In genomic region chr12:120093336-120093591, GRCh38 we compare ENCODE assay signal across 20 cellular contexts. TPM values are rescaled to one million over a fixed set of nuclear protein-coding genes. Genes with fewer than 3 reads are reported as not detected.
DNase-seq lines count a peak whose midpoint lies in the region; ATAC-seq and TF ChIP-seq lines count a peak whose summit lies in the region.
"Had no signal": no experiment of that assay in that cellular context is flagged by ENCODE, and none has a peak within 500 bp of the region (broad histone marks: within the 10 kb centered on the region; RNA-seq: fewer than 3 reads in every experiment).

No MANE protein-coding gene starts in this region.

- no peak overlapping the region for H3K9ac ChIP-seq in SK-N-SH

- no peak overlapping the region for H3K4me2 ChIP-seq in SK-N-SH

- H3K4me1 ChIP-seq in HEK293 (ENCODE audit: control insufficient read depth, insufficient read depth, low read length) = peaks cover 8% of the 10 kb centered on the region; the same call in 1 of the 2 replicates
- peaks cover 0 to 51% of the 10 kb centered on the region in 2 experiments; a peak in 1 of 4 replicates for H3K4me1 ChIP-seq in SK-N-SH (ENCODE audit: control insufficient read depth in 1 of 2, insufficient read depth in 2 of 2, low read depth in 1 of 2, low read length in 1 of 2)
- H3K4me1 ChIP-seq in psoas muscle = peaks cover 17% of the 10 kb centered on the region
- H3K4me1 ChIP-seq: transverse colon had no signal

- peaks cover 16% of the 10 kb centered on the region for H3K4me1 Mint-ChIP-seq in stimulated activated effector memory CD8-positive, alpha-beta T cell treated with anti-CD3 and anti-CD28 coated beads, Interleukin-12 subunit alpha, Interleukin-12 subunit beta, amount 100 ng/mL, for 72 hours

- DNase-seq in SK-N-SH = peak; percentile 45
- DNase-seq in stimulated activated effector memory CD8-positive, alpha-beta T cell treated with anti-CD3 and anti-CD28 coated beads, Interleukin-12 subunit alpha, Interleukin-12 subunit beta, amount 100 ng/mL, for 72 hours (ENCODE audit: low spot score in 2 of 2) = peak in 1 of 2 donors; percentile 47
- no peak for DNase-seq in G401 (ENCODE audit: low spot score)
- no peak for DNase-seq in psoas muscle
- DNase-seq: activated CD4-positive, CD25-positive, alpha-beta regulatory T cell; activated CD8-positive, alpha-beta memory T cell treated with anti-CD3 and anti-CD28 coated beads for 24 hours; AML-193; left ventricle myocardium inferior; NCI-H774; PC-3; stimulated activated naive CD4-positive, alpha-beta T cell; transverse colon had no signal

- no peaks in the 10 kb centered on the region for H3K9me3 Mint-ChIP-seq in stimulated activated effector memory CD8-positive, alpha-beta T cell treated with anti-CD3 and anti-CD28 coated beads, Interleukin-12 subunit alpha, Interleukin-12 subunit beta, amount 100 ng/mL, for 72 hours
- H3K9me3 Mint-ChIP-seq: T-helper 2 cell treated with Interferon-gamma antibody and Interleukin-4, amounts not matched to agents 5 μg/mL and 100 μg/mL, for 36 hours had no signal

- peak overlapping the region; percentile 65 for H3K27ac Mint-ChIP-seq in stimulated activated effector memory CD8-positive, alpha-beta T cell treated with anti-CD3 and anti-CD28 coated beads, Interleukin-12 subunit alpha, Interleukin-12 subunit beta, amount 100 ng/mL, for 72 hours

- H3K9me2 ChIP-seq in SK-N-SH = no peaks in the 10 kb centered on the region

- H3K4me3 Mint-ChIP-seq in stimulated activated effector memory CD8-positive, alpha-beta T cell treated with anti-CD3 and anti-CD28 coated beads, Interleukin-12 subunit alpha, Interleukin-12 subunit beta, amount 100 ng/mL, for 72 hours = no peak overlapping the region
- H3K4me3 Mint-ChIP-seq: T-helper 2 cell treated with Interferon-gamma antibody and Interleukin-4, amounts not matched to agents 5 μg/mL and 100 μg/mL, for 36 hours had no signal

- H4K20me1 ChIP-seq in SK-N-SH (ENCODE audit: insufficient read depth) = 0 out of 2 replicates have a peak, but pooled peaks cover 3% of the 10 kb centered on the region

- CTCF ChIA-PET in HEK293 (lab: Yijun Ruan, JAX) = interaction anchor here (0.6 kb wide), 1 partner anchor 22 kb away, joined by 3 read pairs; no protein-coding TSS in a partner anchor
- CTCF ChIA-PET in SK-N-SH (lab: Yijun Ruan, JAX) = interaction anchor here (0.6 to 1.8 kb wide), 4 partner anchors 10 to 108 kb away, joined by 3 to 5 read pairs (median 4); partner anchors contain the start of gene RPLP0

- H3K27ac ChIP-seq in HEK293 (ENCODE audit: extremely low read depth, low read depth, low read length) (0 out of 2 replicates have a peak overlapping the region, but pooled peaks have one; percentile 24), SK-N-SH (ENCODE audit: low read depth in 2 of 2, low read length in 1 of 2) (peak overlapping the region in 1 of 2 experiments; percentile 96; a peak in 2 of 4 replicates), psoas muscle (no peak overlapping the region)
- H3K27ac ChIP-seq: esophagus muscularis mucosa, gastroesophageal sphincter, left ventricle myocardium inferior, neutrophil, SJCRH30, transverse colon had no signal

- intact Hi-C loops in psoas muscle (cut with DNase I) = no loop called here

- peaks cover 3% of the 10 kb centered on the region for H3F3A ChIP-seq in SK-N-SH (replicated peaks; ENCODE audit: insufficient read depth)

- no peak for TF ChIP-seq EP300 in SK-N-SH (IDR thresholded peaks at IDR 0.05; ENCODE audit: borderline replicate concordance in 1 of 2, low read depth in 1 of 2, low read length in 1 of 2)

- H3K36me3 ChIP-seq in HEK293 (ENCODE audit: control insufficient read depth in 2 of 2, insufficient read depth in 1 of 2, low read length in 2 of 2) (peaks cover 0 to 40% of the 10 kb centered on the region in 2 experiments; a peak in 2 of 3 replicates), SK-N-SH (replicated peaks in 1 of 2; ENCODE audit: control insufficient read depth in 1 of 2, insufficient read depth in 2 of 2, low read length in 1 of 2) (peaks cover 0 to 30% of the 10 kb centered on the region in 2 experiments), psoas muscle (ENCODE audit: insufficient read depth in 1 of 2, low read depth in 1 of 2) (peaks cover 2 to 38% of the 10 kb centered on the region in 2 donors)

- H2AFZ ChIP-seq in SK-N-SH (ENCODE audit: low read depth) = no peak overlapping the region

- H3K4me3 ChIP-seq in HEK293 (ENCODE audit: low read depth, low read length) = no peak overlapping the region
- H3K4me3 ChIP-seq in SK-N-SH (ENCODE audit: low read depth in 2 of 2, low read length in 1 of 2) = no peak overlapping the region; a peak in 1 of 4 replicates
- no peak overlapping the region for H3K4me3 ChIP-seq in psoas muscle
- H3K4me3 ChIP-seq: esophagus muscularis mucosa, gastroesophageal sphincter, left ventricle myocardium inferior, SJCRH30, transverse colon had no signal

- POLR2A ChIA-PET in HEK293 (lab: Yijun Ruan, JAX) (interaction anchor here (2.6 kb wide), 1 partner anchor 23 kb away, joined by 9 read pairs; the partner anchor contains the start of gene RAB35), SK-N-SH (lab: Yijun Ruan, JAX) (interaction anchor here (0.6 to 1.7 kb wide), 3 partner anchors 10 to 108 kb away, joined by 4 to 5 read pairs (median 4); partner anchors contain the start of gene RPLP0)

- H3K27me3 ChIP-seq in SK-N-SH (ENCODE audit: insufficient read depth) (no peaks in the 10 kb centered on the region), psoas muscle (ENCODE audit: insufficient read depth in 3 of 3, low read length in 2 of 3) (no peaks in the 10 kb centered on the region)
- H3K27me3 ChIP-seq: esophagus muscularis mucosa, gastroesophageal sphincter, SJCRH30, transverse colon had no signal

- in situ Hi-C loops in G401 (cut with HindIII; ENCODE audit: low sequenced_read_pairs) = no loop called here

- WGBS in SK-N-SH (ENCODE audit: low lambda C conversion rate) = no CpG with 5 or more reads among the region's 4 CpGs
- 80 to 83% (median 81%) methylated on average over 4 of the region's 4 CpGs for WGBS in psoas muscle, 3 donors

- H3K9me3 ChIP-seq in HEK293 (ENCODE audit: control insufficient read depth, insufficient read depth, low read depth, low read length) = no peaks in the 10 kb centered on the region
- H3K9me3 ChIP-seq in SK-N-SH = no peaks in the 10 kb centered on the region
- no peaks in the 10 kb centered on the region for H3K9me3 ChIP-seq in psoas muscle
- H3K9me3 ChIP-seq: esophagus muscularis mucosa, gastroesophageal sphincter, left ventricle myocardium inferior, neutrophil, SJCRH30, transverse colon had no signal

- no peak for TF ChIP-seq CTCF in HEK293 (tag by site-specific recombination; IDR thresholded peaks at IDR 0.05)
- TF ChIP-seq CTCF in SK-N-SH (IDR thresholded peaks at IDR 0.05) = no peak
- no peak for TF ChIP-seq CTCF in psoas muscle (IDR thresholded peaks at IDR 0.05)

- no peak for TF ChIP-seq RAD21 in SK-N-SH (IDR thresholded peaks at IDR 0.05; ENCODE audit: low read length)

- no peaks in the 10 kb centered on the region; the same call in 1 of the 2 replicates for H3K79me2 ChIP-seq in SK-N-SH (ENCODE audit: insufficient read depth)

- H3K36me3 Mint-ChIP-seq in stimulated activated effector memory CD8-positive, alpha-beta T cell treated with anti-CD3 and anti-CD28 coated beads, Interleukin-12 subunit alpha, Interleukin-12 subunit beta, amount 100 ng/mL, for 72 hours = peaks cover 94% of the 10 kb centered on the region

- ATAC-seq in esophagus mucosa (peak; percentile 1), HG02885 (IDR thresholded peaks at IDR 0.05; ENCODE audit: poor library complexity, unreplicated experiment) (no peak), psoas muscle (no peak)
- ATAC-seq in stimulated activated effector memory CD8-positive, alpha-beta T cell treated with anti-CD3 and anti-CD28 coated beads, Interleukin-12 subunit alpha, Interleukin-12 subunit beta, amount 100 ng/mL, for 72 hours = peak; percentile 8
- ATAC-seq: gastroesophageal sphincter, PC-3 had no signal

TF ChIP-seq in HEK293, 187 proteins besides CTCF, POLR2A, EP300 and RAD21 (continues in another document):
- TF ChIP-seq ZEB2 (tag by site-specific recombination; IDR thresholded peaks at IDR 0.05) (no peak), KLF16 (tag by site-specific recombination; IDR thresholded peaks at IDR 0.05) (no peak), RBAK (tag by site-specific recombination; IDR thresholded peaks at IDR 0.05) (no peak), ZBTB8A (tag by site-specific recombination; IDR thresholded peaks at IDR 0.05) (peak; percentile 46)

TF ChIP-seq in SK-N-SH, 30 proteins besides CTCF, POLR2A, EP300 and RAD21:
- TF ChIP-seq RXRA (IDR thresholded peaks at IDR 0.05; ENCODE audit: borderline replicate concordance, low read depth) = no peak
- TF ChIP-seq PBX3 (IDR thresholded peaks at IDR 0.05) = no peak
- no peak for TF ChIP-seq NFIC (IDR thresholded peaks at IDR 0.05; ENCODE audit: borderline replicate concordance)

RNA-seq across cellular contexts. Expression of gene RAB35, which starts 23.3 kb away (rescaled TPM):
- 41.8 and 45.3 TPM in 2 replicates for polyA plus RNA-seq in SK-N-SH (2012; rRNA removed)
- 31.1 and 37.3 TPM in 2 replicates for polyA plus RNA-seq in SK-N-SH (2012; cell fraction: cytosol; rRNA removed)
- polyA plus RNA-seq in SK-N-SH (2012; cell fraction: nucleus; rRNA removed) = 50.4 and 51.7 TPM in 2 replicates
- 57.7 TPM for total RNA-seq in esophagus mucosa
- total RNA-seq in G401 (2014; rRNA removed; shearing (Covaris generic)) = 50.1 and 52.7 TPM in 2 replicates
- 10 to 100 TPM; 24.0 to 38.7 (median 35.6) TPM for total RNA-seq in psoas muscle
- 10 to 100 TPM; 18.9 to 33.2 (median 31.1) TPM for polyA plus RNA-seq in psoas muscle

Comparison
In these comparisons a context has a peak if more than half of its experiments do, and no peak if none do; other contexts are left out.
1. ATAC-seq: peak in esophagus mucosa (single experiment) and stimulated activated effector memory CD8-positive, alpha-beta T cell treated with anti-CD3 and anti-CD28 coated beads, Interleukin-12 subunit alpha, Interleukin-12 subunit beta, amount 100 ng/mL, for 72 hours (single experiment); none in HG02885 (single experiment) and psoas muscle (0 of 4).